Comparison of ENCODE assay signal across 23 cellular contexts in genomic region chr17:17665255-17665654, GRCh38.
"Had no signal": no experiment of that assay in that cellular context is flagged by ENCODE, and none has a peak within 500 bp of the region (broad histone marks: within the 10 kb centered on the region; RNA-seq: fewer than 3 reads in every experiment).

No MANE protein-coding gene starts in this region.

- H3K27me3 ChIP-seq: colonic mucosa, gastrocnemius medialis, heart right ventricle, left lung had no signal

- H3K27ac Mint-ChIP-seq: dendritic cell treated with granulocyte-macrophage colony-stimulating factor and Interleukin-4, amounts not matched to agents 40 ng/mL and 50 ng/mL, for 4 days; mesothelial cell of epicardium; naive B cell had no signal

- H3K9me3 ChIP-seq: colonic mucosa, esophagus muscularis mucosa, gastrocnemius medialis, heart right ventricle, left lung, lower lobe of right lung, mucosa of descending colon had no signal

- H3K4me3 ChIP-seq: colonic mucosa, esophagus muscularis mucosa, gastrocnemius medialis, heart right ventricle, left lung, lower lobe of right lung, mucosa of descending colon had no signal

- H3K4me1 ChIP-seq: colonic mucosa, gastrocnemius medialis had no signal

- H3K27ac ChIP-seq: colonic mucosa, esophagus muscularis mucosa, gastrocnemius medialis, heart right ventricle, left lung, lower lobe of right lung had no signal

- H3K36me3 Mint-ChIP-seq: mesothelial cell of epicardium, naive B cell had no signal

- FAIRE-seq: endothelial cell of umbilical vein, islet of Langerhans, keratinocyte had no signal

- DNase-seq: colonic mucosa; cortex of kidney; effector CD8-positive, alpha-beta T cell; foreskin fibroblast; foreskin melanocyte; gastrocnemius medialis; glutamatergic neuron; head of caudate nucleus; heart right ventricle; hippocampal formation; left cardiac atrium; left lung; left ventricle myocardium superior; lower lobe of right lung; mesenchymal stem cell; mucosa of descending colon; naive B cell had no signal

- H3K36me3 ChIP-seq: colonic mucosa, esophagus muscularis mucosa, gastrocnemius medialis, heart right ventricle, left lung, lower lobe of right lung had no signal

- H3K4me3 Mint-ChIP-seq: dendritic cell treated with granulocyte-macrophage colony-stimulating factor and Interleukin-4, amounts not matched to agents 40 ng/mL and 50 ng/mL, for 4 days; mesothelial cell of epicardium; naive B cell had no signal

- H3K9me3 Mint-ChIP-seq: dendritic cell treated with granulocyte-macrophage colony-stimulating factor and Interleukin-4, amounts not matched to agents 40 ng/mL and 50 ng/mL, for 4 days; mesothelial cell of epicardium; naive B cell had no signal

- ATAC-seq: gastrocnemius medialis, left cardiac atrium, left ventricle myocardium superior, lower lobe of right lung, mucosa of descending colon had no signal
